In the genomic region with DNA sequence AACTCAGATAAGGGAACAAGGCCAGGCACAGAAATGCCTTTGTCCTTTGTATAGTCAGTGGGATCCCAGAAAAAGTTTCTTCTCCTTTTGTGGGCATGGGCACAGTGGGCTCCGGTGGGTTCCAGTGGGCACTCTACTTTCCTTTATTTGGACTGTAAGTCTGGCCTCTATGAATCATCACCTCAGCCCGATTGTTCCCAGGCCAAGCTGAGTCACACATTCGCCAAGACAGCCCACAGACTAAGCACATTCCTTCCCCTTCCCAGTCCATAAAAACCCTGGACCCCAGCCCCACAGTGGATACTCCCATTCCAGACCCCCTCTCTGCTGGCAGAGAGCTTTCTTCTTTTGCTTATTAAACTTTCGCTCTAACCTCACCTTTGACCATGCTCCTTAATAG, we compare ENCODE assay signal across 1 cellular context.
TF ChIP-seq lines count a peak whose summit lies in the region.

No MANE protein-coding gene starts in this region.

TF ChIP-seq in GM23338, 12 proteins besides CTCF, POLR2A, EP300 and RAD21 (continued from another document):
- TF ChIP-seq ZNF462 (CRISPR knock-in tag; IDR thresholded peaks at IDR 0.05) (no peak), REST (IDR thresholded peaks at IDR 0.05; ENCODE audit: unreplicated experiment) (no peak), EZH2phosphoT487 (IDR thresholded peaks at IDR 0.05; ENCODE audit: unreplicated experiment) (no peak), POLR2AphosphoS5 (IDR thresholded peaks at IDR 0.05; ENCODE audit: low read depth) (no peak), STAT1 (IDR thresholded peaks at IDR 0.05; ENCODE audit: unreplicated experiment) (no peak), ZNF114 (CRISPR knock-in tag; IDR thresholded peaks at IDR 0.05) (no peak), EZH2 (IDR thresholded peaks at IDR 0.05; ENCODE audit: low read depth, unreplicated experiment) (no peak), CREB1 (CRISPR knock-in tag; IDR thresholded peaks at IDR 0.05; ENCODE audit: low read depth) (no peak)
